Comparison of ENCODE assay signal across 1 cellular context in the genomic region with DNA sequence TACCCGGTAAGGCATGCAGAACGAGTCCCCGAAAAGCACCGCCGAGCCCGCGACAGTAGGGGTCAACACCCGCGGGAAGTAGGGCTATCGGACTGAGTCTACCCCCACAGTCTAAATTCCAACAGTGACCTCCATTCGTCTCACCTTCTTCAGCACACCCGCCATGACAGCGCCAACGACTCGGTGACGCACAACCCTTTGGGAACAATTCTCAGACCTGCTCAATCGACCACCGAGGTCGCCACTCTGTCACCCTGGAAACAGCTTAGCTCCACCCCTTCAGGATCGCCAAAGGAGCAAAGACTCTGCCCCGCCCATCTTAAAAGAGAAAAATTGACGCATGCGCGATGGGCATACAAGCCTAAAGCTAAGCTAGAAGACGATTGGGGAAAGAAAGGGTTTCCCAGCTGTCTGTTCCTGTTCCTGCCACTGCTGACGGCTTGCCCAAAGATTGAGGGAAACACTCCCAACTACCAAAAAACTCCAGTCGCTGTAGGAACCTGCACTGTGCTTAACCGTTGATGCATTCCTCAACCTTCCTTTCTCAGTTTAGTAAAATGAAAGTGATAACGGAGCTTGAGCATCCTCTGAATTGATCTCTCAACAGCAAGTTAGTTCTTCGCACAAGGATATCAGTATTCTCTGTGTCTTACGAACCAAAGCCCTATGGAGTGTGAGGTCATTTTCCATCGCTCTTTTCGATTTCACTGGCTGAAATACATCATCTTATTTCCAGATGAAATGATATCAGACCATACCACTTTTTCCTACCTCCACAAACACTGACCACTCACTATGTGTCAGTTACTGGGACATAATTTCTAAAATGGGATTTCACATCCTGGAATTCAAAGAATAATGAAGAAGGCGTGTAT.
TF ChIP-seq lines count a peak whose summit lies in the region.

NDUFA5 (minus strand) TSS at position 188 of the 875 bp plus-strand sequence; CDS start at position 165, 23 bp downstream.

TF ChIP-seq in IMR-90, 13 proteins besides CTCF, POLR2A, EP300 and RAD21 (continued from another document):
- TF ChIP-seq, protein P1, sequence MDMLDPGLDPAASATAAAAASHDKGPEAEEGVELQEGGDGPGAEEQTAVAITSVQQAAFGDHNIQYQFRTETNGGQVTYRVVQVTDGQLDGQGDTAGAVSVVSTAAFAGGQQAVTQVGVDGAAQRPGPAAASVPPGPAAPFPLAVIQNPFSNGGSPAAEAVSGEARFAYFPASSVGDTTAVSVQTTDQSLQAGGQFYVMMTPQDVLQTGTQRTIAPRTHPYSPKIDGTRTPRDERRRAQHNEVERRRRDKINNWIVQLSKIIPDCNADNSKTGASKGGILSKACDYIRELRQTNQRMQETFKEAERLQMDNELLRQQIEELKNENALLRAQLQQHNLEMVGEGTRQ (IDR thresholded peaks at IDR 0.05; ENCODE audit: low read depth, low read length) = no peak
- TF ChIP-seq FOS (IDR thresholded peaks at IDR 0.05; ENCODE audit: low read depth, low read length) (no peak), BHLHE40 (IDR thresholded peaks at IDR 0.05; ENCODE audit: low read depth, low read length) (no peak; the same call in 1 of the 2 replicates), RCOR1 (IDR thresholded peaks at IDR 0.05; ENCODE audit: insufficient replicate concordance, low read length) (no peak), SMC3 (IDR thresholded peaks at IDR 0.05; ENCODE audit: low read depth, low read length) (no peak), CEBPB (IDR thresholded peaks at IDR 0.05; ENCODE audit: low read depth, low read length) (no peak), MXI1 (IDR thresholded peaks at IDR 0.05; ENCODE audit: borderline replicate concordance, low read depth, low read length) (0 out of 2 replicates have a peak, but pooled peaks have one; percentile 54), MAZ (IDR thresholded peaks at IDR 0.05; ENCODE audit: borderline replicate concordance, low read depth, low read length) (peak; percentile 44; the same call in 1 of the 2 replicates), MAFK (IDR thresholded peaks at IDR 0.05; ENCODE audit: low read depth, low read length) (no peak)
